8 cellular contexts compared by ENCODE assay signal in the genomic region with DNA sequence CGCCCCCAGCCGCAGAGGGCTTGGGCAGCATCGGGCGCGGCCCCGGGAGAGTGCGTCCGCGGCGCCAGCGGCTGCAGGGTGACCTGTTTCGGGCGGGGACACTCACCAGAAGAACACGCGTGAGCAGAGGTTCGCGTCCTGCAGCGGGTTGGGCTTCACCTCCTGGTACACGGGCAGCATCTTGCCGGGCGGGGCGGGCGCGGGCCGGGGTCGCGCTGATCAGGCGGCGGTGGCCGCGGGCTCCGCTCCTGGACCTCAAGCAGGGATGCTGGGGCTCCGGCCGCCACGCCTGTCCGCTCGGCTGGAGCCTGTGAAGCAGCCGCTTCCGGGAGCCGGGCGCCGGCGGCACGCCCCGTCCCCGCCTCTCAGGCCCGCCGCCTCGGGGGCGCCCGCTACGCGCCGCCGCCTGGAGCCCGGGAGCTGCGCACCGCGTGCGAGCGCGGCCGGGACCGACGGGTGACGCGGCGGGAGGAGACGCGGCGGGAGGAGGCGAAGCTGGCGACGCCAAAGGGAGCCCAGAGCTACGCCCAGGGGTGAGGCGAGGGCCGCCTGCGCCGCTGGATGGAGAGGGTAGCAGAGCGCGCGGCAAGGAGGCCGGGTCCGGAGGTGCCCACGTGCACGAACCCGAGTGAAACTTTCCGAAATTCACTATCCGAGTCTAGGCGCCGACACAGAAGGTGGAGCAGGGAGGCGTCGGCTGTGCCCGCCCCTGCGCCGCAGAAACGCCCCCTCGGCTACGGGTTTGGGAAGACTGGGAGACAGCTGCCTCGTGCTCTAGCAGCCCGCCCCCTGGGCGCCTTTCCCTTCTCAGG. TPM values are rescaled to one million over a fixed set of nuclear protein-coding genes. Genes with fewer than 3 reads are reported as not detected.
DNase-seq lines count a peak whose midpoint lies in the region; ATAC-seq and TF ChIP-seq lines count a peak whose summit lies in the region.

Gene ABCC4, minus strand, starts transcription at position 317 of the 812 bp plus-strand sequence. Its CDS starts 137 bp downstream, at position 180.

- WGBS in gastroesophageal sphincter (ENCODE audit: low coverage in 1 of 2), 2 donors = 0% methylated on average over 8 of the region's 102 CpGs; no CpG with 5 or more reads in 1 of the 2 donors
- 2% methylated on average over 22 of the region's 102 CpGs; no CpG with 5 or more reads in 1 of the 2 donors for WGBS in thyroid gland, 2 donors

- peak within 1 kb of the TSS in 3 of 4 donors; percentile 62 to 81 (median 76) for H3K27ac ChIP-seq in gastroesophageal sphincter
- no peak within 1 kb of the TSS for H3K27ac ChIP-seq in neutrophil
- peak within 1 kb of the TSS; percentile 36 to 47 (median 40) for H3K27ac ChIP-seq in thyroid gland

- peak in 1 of 4 experiments; percentile 22 for TF ChIP-seq CTCF in gastroesophageal sphincter (IDR thresholded peaks at IDR 0.05)
- no peak for TF ChIP-seq CTCF in neutrophil (IDR thresholded peaks at IDR 0.05)
- TF ChIP-seq CTCF in thyroid gland (IDR thresholded peaks at IDR 0.05) = peak in 1 of 6 experiments; percentile 12

- no peaks in the 10 kb centered on the region for H3K27me3 ChIP-seq in gastroesophageal sphincter
- peaks cover 56% of the 10 kb centered on the region for H3K27me3 ChIP-seq in neutrophil
- H3K27me3 ChIP-seq in thyroid gland = no peaks in the 10 kb centered on the region

- no peaks in the 10 kb centered on the region for H3K9me3 ChIP-seq in gastroesophageal sphincter
- no peaks in the 10 kb centered on the region for H3K9me3 ChIP-seq in neutrophil
- no peaks in the 10 kb centered on the region for H3K9me3 ChIP-seq in thyroid gland

- DNase-seq in Daoy (ENCODE audit: low read depth) (peak; percentile 84), HuH-7.5 (ENCODE audit: low spot score) (peak; percentile 60), SHP77 (lab: John Stamatoyannopoulos, UW) (peak; percentile 85 to 89), activated gamma-delta T cell treated with Interleukin-2 at 50 U/mL for 16 hours (peak; percentile 19), thyroid gland (peak; percentile 69)

- no peak for TF ChIP-seq EP300 in gastroesophageal sphincter (IDR thresholded peaks at IDR 0.05)

- H3K36me3 ChIP-seq in gastroesophageal sphincter (no peaks in the 10 kb centered on the region), neutrophil (no peaks in the 10 kb centered on the region), thyroid gland (no peaks in the 10 kb centered on the region)

- intact Hi-C loops in thyroid gland (cut with DNase I) = no loop called here

- peak; percentile 84 for ATAC-seq in GM21529 (IDR thresholded peaks at IDR 0.05; ENCODE audit: unreplicated experiment)
- ATAC-seq in gastroesophageal sphincter = peak; percentile 88

- peak in 1 of 2 donors; percentile 22 for TF ChIP-seq POLR2A in gastroesophageal sphincter (IDR thresholded peaks at IDR 0.05)
- TF ChIP-seq POLR2A in thyroid gland (IDR thresholded peaks at IDR 0.05) = peak in 1 of 2 donors; percentile 22

- peak within 1 kb of the TSS; percentile 51 to 82 for H3K4me3 ChIP-seq in gastroesophageal sphincter
- H3K4me3 ChIP-seq in neutrophil (ENCODE audit: low read depth in 1 of 2, low read length in 1 of 2) = peak within 1 kb of the TSS; percentile 35 to 56
- H3K4me3 ChIP-seq in thyroid gland (replicated peaks in 1 of 3) = peak within 1 kb of the TSS; percentile 64 to 72 (median 70)

- H3K4me1 ChIP-seq in gastroesophageal sphincter = peaks cover 0 to 27% (median 0%) of the 10 kb centered on the region in 3 donors
- peaks cover 14 to 15% of the 10 kb centered on the region in 2 experiments for H3K4me1 ChIP-seq in neutrophil (ENCODE audit: control insufficient read depth in 1 of 2, insufficient read depth in 1 of 2, low read depth in 1 of 2, low read length in 1 of 2)
- H3K4me1 ChIP-seq in thyroid gland = peaks cover 3 to 6% of the 10 kb centered on the region in 2 donors

RNA-seq across cellular contexts. Expression of gene ABCC4, which starts in this region (rescaled TPM):
- 10.8 and 13.1 TPM in 2 replicates for total RNA-seq in Daoy (2014; rRNA removed; shearing (Covaris generic))
- total RNA-seq in gastroesophageal sphincter (1 to 10 TPM; 3.9 to 6.8 (median 4.7) TPM), thyroid gland (10 to 100 TPM in 3 of 4 donors, 1 to 10 TPM in 1; 9.1 to 29.6 (median 19.7) TPM)

Comparison
In these comparisons a context has a peak if more than half of its experiments do, and no peak if none do; other contexts are left out.
1. DNase-seq: peak in every context shown above with its lines; median percentile 87 in SHP77; 84 in Daoy; 69 in thyroid gland; 60 in HuH-7.5; 19 in activated gamma-delta T cell treated with Interleukin-2 at 50 U/mL for 16 hours.